ENCODE assay signal across 26 cellular contexts in genomic region chr10:96902762-96903358, GRCh38.
DNase-seq lines count a peak whose midpoint lies in the region; ATAC-seq and TF ChIP-seq lines count a peak whose summit lies in the region.
"Had no signal": no experiment of that assay in that cellular context is flagged by ENCODE, and none has a peak within 500 bp of the region (broad histone marks: within the 10 kb centered on the region; RNA-seq: fewer than 3 reads in every experiment).

No MANE protein-coding gene starts in this region.

- POLR2A ChIA-PET in CD4-positive, alpha-beta T cell (lab: Charles Lee), result no interaction called here
- POLR2A ChIA-PET in CD8-positive, alpha-beta memory T cell (lab: Charles Lee), result no interaction called here

- H3K27me3 ChIP-seq in CD4-positive, alpha-beta T cell (ENCODE audit: control insufficient read depth, insufficient read depth, low read length), result no peaks in the 10 kb centered on the region
- H3K27me3 ChIP-seq in neutrophil (no peaks in the 10 kb centered on the region), vagina (no peaks in the 10 kb centered on the region)
- no peaks in the 10 kb centered on the region for H3K27me3 ChIP-seq in CD8-positive, alpha-beta memory T cell (ENCODE audit: insufficient read depth, low read length, poor library complexity, severe bottlenecking)
- H3K27me3 ChIP-seq: BE2C, thyroid gland had no signal

- peaks cover 17% of the 10 kb centered on the region for H3K36me3 Mint-ChIP-seq in CD4-positive, alpha-beta T cell (ENCODE audit: low read depth)
- H3K36me3 Mint-ChIP-seq in activated naive CD8-positive, alpha-beta T cell treated with anti-CD3 and anti-CD28 coated beads, Interleukin-2, amount 50 U/mL, for 24 hours (ENCODE audit: low read depth), result peaks cover 6% of the 10 kb centered on the region
- peaks cover 0 to 9% (median 8%) of the 10 kb centered on the region in 3 donors for H3K36me3 Mint-ChIP-seq in CD8-positive, alpha-beta memory T cell

- H3K27me3 Mint-ChIP-seq in CD4-positive, alpha-beta T cell, result no peaks in the 10 kb centered on the region
- no peaks in the 10 kb centered on the region for H3K27me3 Mint-ChIP-seq in activated naive CD8-positive, alpha-beta T cell treated with anti-CD3 and anti-CD28 coated beads, Interleukin-2, amount 50 U/mL, for 24 hours
- H3K27me3 Mint-ChIP-seq in CD8-positive, alpha-beta memory T cell, result peaks cover 0 to 3% of the 10 kb centered on the region in 2 donors
- H3K27me3 Mint-ChIP-seq: activated B cell treated with CpG ODN at 0.5 μM for 24 hours; activated CD4-positive, alpha-beta memory T cell treated with anti-CD3 and anti-CD28 coated beads for 36 hours had no signal

- no peak overlapping the region for H3K4me3 Mint-ChIP-seq in CD4-positive, alpha-beta T cell
- no peak overlapping the region for H3K4me3 Mint-ChIP-seq in activated naive CD8-positive, alpha-beta T cell treated with anti-CD3 and anti-CD28 coated beads, Interleukin-2, amount 50 U/mL, for 24 hours
- peak overlapping the region in 2 of 7 donors; percentile 42 to 67 for H3K4me3 Mint-ChIP-seq in CD8-positive, alpha-beta memory T cell
- H3K4me3 Mint-ChIP-seq: activated CD4-positive, alpha-beta memory T cell treated with anti-CD3 and anti-CD28 coated beads for 36 hours; activated T-cell treated with anti-CD3 and anti-CD28 coated beads, Interleukin-2, amount 50 U/mL, for 4 hours; H9 had no signal

- H3K9me3 ChIP-seq in CD4-positive, alpha-beta T cell (ENCODE audit: control insufficient read depth, low read length), result no peaks in the 10 kb centered on the region
- H3K9me3 ChIP-seq in neutrophil (no peaks in the 10 kb centered on the region), vagina (no peaks in the 10 kb centered on the region)
- no peaks in the 10 kb centered on the region for H3K9me3 ChIP-seq in CD8-positive, alpha-beta memory T cell (ENCODE audit: low read length)
- H3K9me3 ChIP-seq: BE2C, thyroid gland had no signal

- H3K36me3 ChIP-seq in neutrophil, result no peaks in the 10 kb centered on the region
- no peaks in the 10 kb centered on the region for H3K36me3 ChIP-seq in CD8-positive, alpha-beta memory T cell (ENCODE audit: insufficient read depth, low read length)
- H3K36me3 ChIP-seq in vagina, result no peaks in the 10 kb centered on the region
- H3K36me3 ChIP-seq: BE2C, thyroid gland had no signal

- DNase-seq in NCI-H510A treated with DMSO at 0.1 percent for 48 hours (lab: John Stamatoyannopoulos, UW) (peak; percentile 32), NCI-H510A (lab: John Stamatoyannopoulos, UW) (no peak), vagina (ENCODE audit: extremely low spot score in 2 of 2) (no peak), ureter (ENCODE audit: low spot score) (no peak)
- DNase-seq in CD4-positive, alpha-beta T cell, result no peak
- no peak for DNase-seq in activated naive CD8-positive, alpha-beta T cell treated with anti-CD3 and anti-CD28 coated beads, Interleukin-2, amount 50 U/mL, for 24 hours
- no peak for DNase-seq in CD8-positive, alpha-beta memory T cell
- DNase-seq: activated B cell treated with CpG ODN at 0.5 μM for 24 hours; activated CD4-positive, alpha-beta memory T cell treated with anti-CD3 and anti-CD28 coated beads for 36 hours; activated naive CD4-positive, alpha-beta T cell treated with anti-CD3 and anti-CD28 coated beads, Interleukin-2, amount 50 U/mL, for 16 hours; activated T-cell treated with anti-CD3 and anti-CD28 coated beads, Interleukin-2, amount 50 U/mL, for 4 hours; BE2C; COR-L47; effector CD8-positive, alpha-beta T cell; H9; hypothalamus; NCI-H1417 treated with DMSO at 0.1 percent for 48 hours; NCI-H524 treated with DMSO at 0.1 percent for 48 hours; RPMI8226; stimulated activated CD4-positive, alpha-beta T cell treated with anti-CD3 and anti-CD28 coated beads, Interleukin-2, amount 100 ng/mL, for 24 hours; stimulated activated naive CD4-positive, alpha-beta T cell; T1000; thyroid gland had no signal

- H3K4me3 ChIP-seq in neutrophil (ENCODE audit: low read depth in 1 of 2, low read length in 1 of 2), result peak overlapping the region in 1 of 2 experiments; percentile 26
- H3K4me3 ChIP-seq in CD8-positive, alpha-beta memory T cell (ENCODE audit: low read length), result no peak overlapping the region
- H3K4me3 ChIP-seq in vagina, result no peak overlapping the region
- H3K4me3 ChIP-seq: thyroid gland had no signal

- H3K4me1 Mint-ChIP-seq in CD4-positive, alpha-beta T cell (ENCODE audit: low read depth), result peaks cover 62% of the 10 kb centered on the region
- H3K4me1 Mint-ChIP-seq in activated naive CD8-positive, alpha-beta T cell treated with anti-CD3 and anti-CD28 coated beads, Interleukin-2, amount 50 U/mL, for 24 hours, result peaks cover 63% of the 10 kb centered on the region
- H3K4me1 Mint-ChIP-seq in CD8-positive, alpha-beta memory T cell, result peaks cover 53 to 81% (median 78%) of the 10 kb centered on the region in 3 donors

- H3K27ac Mint-ChIP-seq in CD4-positive, alpha-beta T cell, result peak overlapping the region; percentile 34
- H3K27ac Mint-ChIP-seq in activated naive CD8-positive, alpha-beta T cell treated with anti-CD3 and anti-CD28 coated beads, Interleukin-2, amount 50 U/mL, for 24 hours, result no peak overlapping the region
- H3K27ac Mint-ChIP-seq in CD8-positive, alpha-beta memory T cell, result no peak overlapping the region
- H3K27ac Mint-ChIP-seq: activated B cell treated with CpG ODN at 0.5 μM for 24 hours; activated CD4-positive, alpha-beta memory T cell treated with anti-CD3 and anti-CD28 coated beads for 36 hours had no signal

- CTCF ChIA-PET in CD4-positive, alpha-beta T cell (lab: Charles Lee), result no interaction called here
- CTCF ChIA-PET in CD8-positive, alpha-beta memory T cell (lab: Charles Lee), result no interaction called here

- intact Hi-C loops in CD4-positive, alpha-beta T cell (cut with DNase I, micrococcal nuclease), result loop anchor here in 1 of 2 experiments (10.0 kb wide), 1 partner anchor 58 kb away; no protein-coding TSS in a partner anchor
- intact Hi-C loops in vagina (cut with DNase I), result no loop called here

- H3K27ac ChIP-seq in CD4-positive, alpha-beta T cell (ENCODE audit: low read depth, low read length), result no peak overlapping the region
- H3K27ac ChIP-seq in neutrophil, result peak overlapping the region; percentile 76
- no peak overlapping the region for H3K27ac ChIP-seq in CD8-positive, alpha-beta memory T cell (ENCODE audit: low read depth, low read length)
- no peak overlapping the region for H3K27ac ChIP-seq in vagina
- H3K27ac ChIP-seq: HL-60, thyroid gland had no signal

- no peaks in the 10 kb centered on the region for H3K9me3 Mint-ChIP-seq in CD4-positive, alpha-beta T cell
- H3K9me3 Mint-ChIP-seq in activated naive CD8-positive, alpha-beta T cell treated with anti-CD3 and anti-CD28 coated beads, Interleukin-2, amount 50 U/mL, for 24 hours, result no peaks in the 10 kb centered on the region
- no peaks in the 10 kb centered on the region for H3K9me3 Mint-ChIP-seq in CD8-positive, alpha-beta memory T cell
- H3K9me3 Mint-ChIP-seq: activated B cell treated with CpG ODN at 0.5 μM for 24 hours; activated CD4-positive, alpha-beta memory T cell treated with anti-CD3 and anti-CD28 coated beads for 36 hours; activated T-cell treated with anti-CD3 and anti-CD28 coated beads, Interleukin-2, amount 50 U/mL, for 4 hours; H9 had no signal

- TF ChIP-seq POLR2A in vagina (IDR thresholded peaks at IDR 0.05), result no peak

- no peak for TF ChIP-seq CTCF in CD4-positive, alpha-beta T cell (IDR thresholded peaks at IDR 0.05)
- TF ChIP-seq CTCF in neutrophil (IDR thresholded peaks at IDR 0.05), result no peak
- TF ChIP-seq CTCF in vagina (IDR thresholded peaks at IDR 0.05), result no peak

- H3K4me1 ChIP-seq in neutrophil (ENCODE audit: control insufficient read depth in 1 of 2, insufficient read depth in 1 of 2, low read depth in 1 of 2, low read length in 1 of 2) (peaks cover 42 to 62% of the 10 kb centered on the region in 2 experiments), vagina (peaks cover 27% of the 10 kb centered on the region)
- peaks cover 22% of the 10 kb centered on the region for H3K4me1 ChIP-seq in CD8-positive, alpha-beta memory T cell (ENCODE audit: insufficient read depth, low read length)
- H3K4me1 ChIP-seq: BE2C, thyroid gland had no signal

- ATAC-seq in CD4-positive, alpha-beta T cell (ENCODE audit: poor library complexity), result no peak
- peak; percentile 36 for ATAC-seq in activated naive CD8-positive, alpha-beta T cell treated with anti-CD3 and anti-CD28 coated beads, Interleukin-2, amount 50 U/mL, for 24 hours
- ATAC-seq: esophagus mucosa had no signal
